ENCODE assay signal across 8 cellular contexts in genomic region chr13:112587767-112588489, GRCh38. TPM values are rescaled to one million over a fixed set of nuclear protein-coding genes. Genes with fewer than 3 reads are reported as not detected.
DNase-seq lines count a peak whose midpoint lies in the region; ATAC-seq, FAIRE-seq and TF ChIP-seq lines count a peak whose summit lies in the region.

TSS of gene TUBGCP3 (minus strand) at chr13:112588153. CDS start at chr13:112587980, 173 bp downstream.

- peaks cover 9% of the 10 kb centered on the region for H3K27me3 Mint-ChIP-seq in T-helper 17 cell

- H3K4me1 Mint-ChIP-seq in T-helper 17 cell: peaks cover 30% of the 10 kb centered on the region

- H3K36me3 ChIP-seq in left ventricle myocardium inferior (no peaks in the 10 kb centered on the region), psoas muscle (ENCODE audit: insufficient read depth in 1 of 2, low read depth in 1 of 2) (no peaks in the 10 kb centered on the region)

- intact Hi-C loops in left ventricle myocardium inferior (cut with micrococcal nuclease) (no loop called here), psoas muscle (cut with DNase I) (no loop called here)

- TF ChIP-seq CTCF in left ventricle myocardium inferior (IDR thresholded peaks at IDR 0.05; ENCODE audit: borderline replicate concordance) (peak; percentile 40), psoas muscle (IDR thresholded peaks at IDR 0.05) (no peak)

- H3K4me1 ChIP-seq in left ventricle myocardium inferior: peaks cover 38% of the 10 kb centered on the region
- H3K4me1 ChIP-seq in psoas muscle: peaks cover 21% of the 10 kb centered on the region

- TF ChIP-seq POLR2A in GM12892 (IDR thresholded peaks at IDR 0.05; ENCODE audit: low read depth, low read length): peak; percentile 84

- H3K9me3 ChIP-seq in T-helper 17 cell (ENCODE audit: control insufficient read depth, low read length, poor library complexity, severe bottlenecking) (no peaks in the 10 kb centered on the region), left ventricle myocardium inferior (replicated peaks) (no peaks in the 10 kb centered on the region), psoas muscle (no peaks in the 10 kb centered on the region)

- no peaks in the 10 kb centered on the region for H3K27me3 ChIP-seq in left ventricle myocardium inferior (ENCODE audit: low read depth)
- no peaks in the 10 kb centered on the region for H3K27me3 ChIP-seq in psoas muscle (ENCODE audit: insufficient read depth in 3 of 3, low read length in 2 of 3)

- ATAC-seq in HG02642 (IDR thresholded peaks at IDR 0.05; ENCODE audit: poor library complexity, unreplicated experiment) (peak; percentile 81), T-helper 17 cell (peak; percentile 91), psoas muscle (peak; percentile 93 to 96 (median 96))

- no peaks in the 10 kb centered on the region for H3K36me3 Mint-ChIP-seq in T-helper 17 cell (ENCODE audit: low read depth)

- peak within 1 kb of the TSS; percentile 94 for H3K4me3 Mint-ChIP-seq in T-helper 17 cell

- DNase-seq in GM12892 (ENCODE audit: insufficient read length) (peak; percentile 92), NCI-H128 (lab: John Stamatoyannopoulos, UW; ENCODE audit: unreplicated experiment) (peak; percentile 62), T-helper 17 cell (peak; percentile 61 to 68 (median 63)), amniotic stem cell (lab: John Stamatoyannopoulos, UW) (peak; percentile 75), left ventricle myocardium inferior (peak; percentile 88), psoas muscle (peak; percentile 87 to 92), ureter (ENCODE audit: low spot score) (peak; percentile 85)

- 0 to 1% (median 0%) methylated on average over 68 to 77 of the region's 77 CpGs for WGBS in psoas muscle, 3 donors

- H3K4me3 ChIP-seq in left ventricle myocardium inferior: peak within 1 kb of the TSS; percentile 99
- H3K4me3 ChIP-seq in psoas muscle: peak within 1 kb of the TSS; percentile 98

- peak; percentile 95 for FAIRE-seq in GM12892 (lab: Jason Lieb, UNC)

- H3K27ac Mint-ChIP-seq in T-helper 17 cell: peak within 1 kb of the TSS; percentile 93

- peak within 1 kb of the TSS; percentile 97 for H3K27ac ChIP-seq in left ventricle myocardium inferior (replicated peaks)
- H3K27ac ChIP-seq in psoas muscle: peak within 1 kb of the TSS; percentile 98

RNA-seq across cellular contexts. Expression of gene TUBGCP3, which starts in this region (rescaled TPM):
- polyA plus RNA-seq in GM12892 (2012; ENCODE audit: missing spikeins): 25.0 TPM
- total RNA-seq in T-helper 17 cell (10 to 100 TPM; 34.5 to 35.3 TPM), left ventricle myocardium inferior (16.7 TPM), psoas muscle (10 to 100 TPM in 3 of 4 donors, 1 to 10 TPM in 1; 7.4 to 15.3 (median 14.3) TPM), ureter (45.7 TPM)
- polyA plus RNA-seq in psoas muscle: 10 to 100 TPM in 1 of 3 donors, 1 to 10 TPM in 2; 8.3 to 13.1 (median 8.4) TPM

Comparison
In these comparisons a context has a peak if more than half of its experiments do, and no peak if none do; other contexts are left out.
1. Peak in every context shown above with its lines: DNase-seq, ATAC-seq, H3K4me3 ChIP-seq and H3K27ac ChIP-seq.